1 cellular context compared by ENCODE assay signal in genomic region chr7:108193593-108194498, GRCh38.
TF ChIP-seq lines count a peak whose summit lies in the region.

No MANE protein-coding gene starts in this region.

TF ChIP-seq in K562, 482 proteins besides CTCF, POLR2A, EP300 and RAD21 (continued from another document):
- TF ChIP-seq FOXP4 (CRISPR knock-in tag; IDR thresholded peaks at IDR 0.05; ENCODE audit: borderline replicate concordance) (no peak), MAFK (IDR thresholded peaks at IDR 0.05; ENCODE audit: low read length) (peak; percentile 46; the same call in 1 of the 2 replicates), ZNF316 (IDR thresholded peaks at IDR 0.05) (peak; percentile 97), WHSC1 (IDR thresholded peaks at IDR 0.05; ENCODE audit: low read length) (no peak), NR2C1 (IDR thresholded peaks at IDR 0.05) (no peak), NR2C1 (tag; IDR thresholded peaks at IDR 0.05) (no peak), L3MBTL2 (IDR thresholded peaks at IDR 0.05) (no peak)
